Comparison of ENCODE assay signal across 8 cellular contexts in the genomic region with DNA sequence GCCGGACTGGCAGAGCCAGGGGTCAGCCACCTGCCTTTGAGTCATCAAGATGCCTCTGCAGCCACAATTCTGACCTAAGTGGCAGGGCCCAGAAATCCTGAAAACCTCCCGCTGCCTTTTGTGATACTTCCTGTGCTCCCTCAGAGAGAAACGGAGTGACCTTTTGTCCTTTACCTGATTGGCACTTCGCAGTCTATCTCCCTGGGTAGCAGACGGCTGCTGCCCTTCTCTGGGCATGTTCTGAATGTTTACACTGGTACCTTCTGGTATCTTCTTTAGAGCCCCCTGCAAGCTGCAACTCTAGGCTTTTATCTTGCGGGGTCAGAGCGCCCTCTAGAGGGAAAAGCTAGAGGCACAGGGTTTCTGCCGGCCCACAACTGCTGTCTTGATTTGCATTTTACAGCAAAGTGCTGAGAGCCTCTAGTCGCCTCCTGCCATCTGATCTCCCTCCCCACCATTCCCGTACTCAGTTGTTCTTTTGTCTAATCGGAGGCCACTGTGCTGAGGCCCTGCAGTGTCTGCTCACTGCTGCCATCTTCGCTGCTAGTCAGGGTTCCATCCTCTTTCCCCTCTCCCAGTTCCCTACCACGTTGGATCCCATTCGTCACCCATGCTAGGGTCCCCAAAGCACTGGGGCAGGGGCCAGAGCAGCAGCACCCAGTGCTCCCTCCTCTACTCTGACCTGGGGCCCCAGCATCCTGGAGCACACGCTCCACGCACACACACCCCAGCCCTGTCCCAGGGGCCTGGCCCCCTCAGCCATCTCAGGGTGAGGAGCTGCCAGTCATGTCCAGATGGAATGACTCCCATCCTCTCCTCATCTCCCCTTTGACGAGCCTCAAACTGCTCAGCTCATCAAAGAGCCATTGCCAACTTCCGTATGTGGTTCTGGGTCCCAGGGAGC. TPM values are rescaled to one million over a fixed set of nuclear protein-coding genes. Genes with fewer than 3 reads are reported as not detected.
DNase-seq lines count a peak whose midpoint lies in the region; ATAC-seq and TF ChIP-seq lines count a peak whose summit lies in the region.

No MANE protein-coding gene starts in this region.

- H3K4me1 ChIP-seq in GM23338 (ENCODE audit: insufficient read depth), result peaks cover 10% of the 10 kb centered on the region
- peaks cover 68% of the 10 kb centered on the region for H3K4me1 ChIP-seq in lower lobe of right lung

- peak overlapping the region; percentile 40; the same call in 1 of the 2 replicates for H3K4me2 ChIP-seq in GM23338

- peaks cover 45% of the 10 kb centered on the region for H3K4me1 Mint-ChIP-seq in GM23338

- TF ChIP-seq CTCF in GM23338 (conservative IDR thresholded peaks at IDR 0.05; ENCODE audit: low read depth in 2 of 2), result peak; percentile 88 to 93
- peak; percentile 69 for TF ChIP-seq CTCF in lower lobe of right lung (IDR thresholded peaks at IDR 0.05)

- no peaks in the 10 kb centered on the region for H3K36me3 ChIP-seq in GM23338 (ENCODE audit: insufficient read depth)
- H3K36me3 ChIP-seq in lower lobe of right lung, result peaks cover 50% of the 10 kb centered on the region

- no peaks in the 10 kb centered on the region for H4K20me1 ChIP-seq in GM23338 (replicated peaks; ENCODE audit: insufficient read depth)

- H3K9me3 ChIP-seq in lower lobe of right lung, result no peaks in the 10 kb centered on the region

- H3K27me3 ChIP-seq in GM23338 (ENCODE audit: insufficient read depth) (no peaks in the 10 kb centered on the region), lower lobe of right lung (ENCODE audit: low read depth) (no peaks in the 10 kb centered on the region)

- no peak overlapping the region for H3K4me3 Mint-ChIP-seq in GM23338

- H3K27ac ChIP-seq in GM23338 (ENCODE audit: low read depth) (no peak overlapping the region), lower lobe of right lung (peak overlapping the region; percentile 77)

- peak overlapping the region; percentile 62; the same call in 1 of the 2 replicates for H3K27ac Mint-ChIP-seq in GM23338

- peak; percentile 64 for ATAC-seq in GM23338
- ATAC-seq in lower lobe of right lung, result peak; percentile 28 to 33
- no peak for ATAC-seq in GM21447 (IDR thresholded peaks at IDR 0.05; ENCODE audit: unreplicated experiment)

- H3K9me2 ChIP-seq in GM23338 (ENCODE audit: insufficient read depth), result no peaks in the 10 kb centered on the region

- peak; percentile 69 for DNase-seq in AG08395 (ENCODE audit: low spot score)
- peak; percentile 90 for DNase-seq in GM23338 (ENCODE audit: low spot score)
- DNase-seq in NCI-H69 (lab: John Stamatoyannopoulos, UW), result peak; percentile 52
- peak; percentile 39 to 41 for DNase-seq in activated CD4-positive, alpha-beta T cell treated with anti-CD3 and anti-CD28 coated beads, Interleukin-2, amount 50 U/mL, for 4 hours
- peak; percentile 80 for DNase-seq in dermis blood vessel endothelial cell
- DNase-seq in lower lobe of right lung, result no peak
- peak; percentile 26 for DNase-seq in stimulated activated CD8-positive, alpha-beta memory T cell treated with anti-CD3 and anti-CD28 coated beads, Interleukin-12 subunit alpha, Interleukin-12 subunit beta, amount 100 ng/mL, for 1 hour (ENCODE audit: low read depth)

- H3K79me2 ChIP-seq in GM23338 (replicated peaks; ENCODE audit: insufficient read depth), result no peaks in the 10 kb centered on the region

- peaks cover 22% of the 10 kb centered on the region for H3K27me3 Mint-ChIP-seq in GM23338 (ENCODE audit: insufficient read depth, low read depth, poor library complexity)

- H3K9me3 Mint-ChIP-seq in GM23338, result no peaks in the 10 kb centered on the region

- H3K4me3 ChIP-seq in GM23338, result no peak overlapping the region
- no peak overlapping the region for H3K4me3 ChIP-seq in lower lobe of right lung

- intact Hi-C loops in lower lobe of right lung (cut with DNase I), result no loop called here

- no peaks in the 10 kb centered on the region for H3F3A ChIP-seq in GM23338 (replicated peaks; ENCODE audit: low read depth)

- no peak overlapping the region for H2AFZ ChIP-seq in GM23338

- H3K36me3 Mint-ChIP-seq in GM23338 (ENCODE audit: low read depth), result peaks cover 5% of the 10 kb centered on the region; the same call in 2 of the 3 replicates

TF ChIP-seq in GM23338, 12 proteins besides CTCF, POLR2A, EP300 and RAD21 (continues in another document):
- TF ChIP-seq EZH2 (IDR thresholded peaks at IDR 0.05; ENCODE audit: low read depth, unreplicated experiment) (no peak), ETS1 (IDR thresholded peaks at IDR 0.05) (no peak), POLR2AphosphoS5 (IDR thresholded peaks at IDR 0.05; ENCODE audit: low read depth) (no peak), ZNF114 (CRISPR knock-in tag; IDR thresholded peaks at IDR 0.05) (no peak), NANOG (IDR thresholded peaks at IDR 0.05; ENCODE audit: borderline replicate concordance) (no peak), JUNB (IDR thresholded peaks at IDR 0.05; ENCODE audit: unreplicated experiment) (no peak), ZNF331 (CRISPR knock-in tag; IDR thresholded peaks at IDR 0.05; ENCODE audit: low read depth) (no peak), REST (IDR thresholded peaks at IDR 0.05; ENCODE audit: unreplicated experiment) (no peak)

RNA-seq across cellular contexts. Expression of gene SPATA2, which starts 26.7 kb away (rescaled TPM):
- total RNA-seq in GM23338 (2014; rRNA removed; shearing (Covaris generic)), result 8.7 and 9.3 TPM in 2 replicates
- 4.9 and 5.3 TPM in 2 replicates for polyA plus RNA-seq in GM23338 (2016; fragmentation: Nextera tagmentation; extraction: Ambion mirVana)
- total RNA-seq in dermis blood vessel endothelial cell (1.2 and 2.4 TPM in 2 replicates), lower lobe of right lung (7.2 TPM)

RNA-seq across cellular contexts. Expression of gene RNF114, which starts 47.6 kb away (rescaled TPM):
- total RNA-seq in GM23338 (2014; rRNA removed; shearing (Covaris generic)), result 211 and 279 TPM in 2 replicates
- polyA plus RNA-seq in GM23338 (2016; fragmentation: Nextera tagmentation; extraction: Ambion mirVana), result 153 and 155 TPM in 2 replicates
- 69.4 and 169 TPM in 2 replicates for total RNA-seq in dermis blood vessel endothelial cell
- total RNA-seq in lower lobe of right lung, result 63.0 TPM
